ENCODE assay signal across 23 cellular contexts in genomic region chr2:85665264-85665937, GRCh38. TPM values are rescaled to one million over a fixed set of nuclear protein-coding genes. Genes with fewer than 3 reads are reported as not detected.
DNase-seq lines count a peak whose midpoint lies in the region; ATAC-seq and TF ChIP-seq lines count a peak whose summit lies in the region.
"Had no signal": no experiment of that assay in that cellular context is flagged by ENCODE, and none has a peak within 500 bp of the region (broad histone marks: within the 10 kb centered on the region; RNA-seq: fewer than 3 reads in every experiment).

No MANE protein-coding gene starts in this region.

- no peak overlapping the region for H3K9ac ChIP-seq in endodermal cell (ENCODE audit: extremely low read depth, low read length, poor library complexity, severe bottlenecking)
- H3K9ac ChIP-seq: GM23248 had no signal

- POLR2A ChIA-PET in activated naive CD8-positive, alpha-beta T cell treated with anti-CD3 and anti-CD28 coated beads, Interleukin-2, amount 10 ng/mL, durations not matched to agents 7 days and 5 days (lab: Charles Lee): no interaction called here

- TF ChIP-seq EP300 in upper lobe of left lung (IDR thresholded peaks at IDR 0.05): no peak

- H3K27me3 Mint-ChIP-seq in activated naive CD8-positive, alpha-beta T cell treated with anti-CD3 and anti-CD28 coated beads, Interleukin-2, amount 10 ng/mL, durations not matched to agents 7 days and 5 days: peaks cover under 1% of the 10 kb centered on the region
- H3K27me3 Mint-ChIP-seq in activated naive CD8-positive, alpha-beta T cell treated with anti-CD3 and anti-CD28 coated beads for 36 hours: no peaks in the 10 kb centered on the region
- H3K27me3 Mint-ChIP-seq in endodermal cell (ENCODE audit: insufficient read depth): no peaks in the 10 kb centered on the region
- H3K27me3 Mint-ChIP-seq in nephron progenitor cell (ENCODE audit: low read depth, poor library complexity): no peaks in the 10 kb centered on the region

- peak in 3 of 4 donors; percentile 24 to 49 (median 29) for TF ChIP-seq POLR2A in upper lobe of left lung (IDR thresholded peaks at IDR 0.05)
- no peak for TF ChIP-seq POLR2A in body of pancreas (IDR thresholded peaks at IDR 0.05)

- H3K4me1 ChIP-seq in endodermal cell (ENCODE audit: control insufficient read depth, insufficient read depth, low read length) (peaks cover 7% of the 10 kb centered on the region), upper lobe of left lung (peaks cover 28 to 42% (median 38%) of the 10 kb centered on the region in 4 donors), body of pancreas (no peaks in the 10 kb centered on the region)

- DNase-seq in activated naive CD8-positive, alpha-beta T cell treated with anti-CD3 and anti-CD28 coated beads, Interleukin-2, amount 10 ng/mL, durations not matched to agents 7 days and 5 days: no peak
- no peak for DNase-seq in activated naive CD8-positive, alpha-beta T cell treated with anti-CD3 and anti-CD28 coated beads for 36 hours
- no peak for DNase-seq in endodermal cell
- DNase-seq in nephron progenitor cell: no peak
- DNase-seq in upper lobe of left lung: no peak
- no peak for DNase-seq in ureter (ENCODE audit: low spot score)
- DNase-seq in body of pancreas: no peak
- DNase-seq: 8988T; AML-193; C1 segment of cervical spinal cord; CD8-positive, alpha-beta T cell; GM23248; Kasumi-1; NCI-H1417; NCI-H1694 treated with DMSO at 0.1 percent for 48 hours; NCI-H2081 treated with DMSO at 0.1 percent for 48 hours; NCI-H2171 treated with DMSO at 0.1 percent for 48 hours; NCI-H524 treated with DMSO at 0.1 percent for 48 hours; OCI-M1 had no signal

- no peak overlapping the region for H3K4me3 Mint-ChIP-seq in activated naive CD8-positive, alpha-beta T cell treated with anti-CD3 and anti-CD28 coated beads, Interleukin-2, amount 10 ng/mL, durations not matched to agents 7 days and 5 days
- H3K4me3 Mint-ChIP-seq in activated naive CD8-positive, alpha-beta T cell treated with anti-CD3 and anti-CD28 coated beads for 36 hours: no peak overlapping the region
- H3K4me3 Mint-ChIP-seq in endodermal cell (no peak overlapping the region), nephron progenitor cell (no peak overlapping the region)
- H3K4me3 Mint-ChIP-seq: CD8-positive, alpha-beta T cell had no signal

- no peak overlapping the region for H3K4me3 ChIP-seq in endodermal cell (ENCODE audit: low read length)
- peak overlapping the region in 3 of 4 donors; percentile 50 to 53 (median 53) for H3K4me3 ChIP-seq in upper lobe of left lung
- H3K4me3 ChIP-seq in body of pancreas: no peak overlapping the region
- H3K4me3 ChIP-seq: GM23248 had no signal

- no peaks in the 10 kb centered on the region for H3K9me3 Mint-ChIP-seq in activated naive CD8-positive, alpha-beta T cell treated with anti-CD3 and anti-CD28 coated beads, Interleukin-2, amount 10 ng/mL, durations not matched to agents 7 days and 5 days
- H3K9me3 Mint-ChIP-seq in activated naive CD8-positive, alpha-beta T cell treated with anti-CD3 and anti-CD28 coated beads for 36 hours: no peaks in the 10 kb centered on the region
- no peaks in the 10 kb centered on the region for H3K9me3 Mint-ChIP-seq in endodermal cell
- no peaks in the 10 kb centered on the region for H3K9me3 Mint-ChIP-seq in nephron progenitor cell
- H3K9me3 Mint-ChIP-seq: CD8-positive, alpha-beta T cell had no signal

- H3K27ac ChIP-seq in endodermal cell (ENCODE audit: low read depth, low read length) (no peak overlapping the region), upper lobe of left lung (peak overlapping the region; percentile 86 to 97 (median 92)), body of pancreas (no peak overlapping the region)
- H3K27ac ChIP-seq: GM23248 had no signal

- TF ChIP-seq CTCF in endodermal cell (conservative IDR thresholded peaks at IDR 0.05) (no peak), nephron progenitor cell (IDR thresholded peaks at IDR 0.05) (no peak), upper lobe of left lung (IDR thresholded peaks at IDR 0.05) (no peak), body of pancreas (IDR thresholded peaks at IDR 0.05) (no peak)

- peak overlapping the region; percentile 13 for H3K27ac Mint-ChIP-seq in activated naive CD8-positive, alpha-beta T cell treated with anti-CD3 and anti-CD28 coated beads, Interleukin-2, amount 10 ng/mL, durations not matched to agents 7 days and 5 days
- no peak overlapping the region for H3K27ac Mint-ChIP-seq in activated naive CD8-positive, alpha-beta T cell treated with anti-CD3 and anti-CD28 coated beads for 36 hours
- H3K27ac Mint-ChIP-seq in endodermal cell: peak overlapping the region; percentile 2
- H3K27ac Mint-ChIP-seq in nephron progenitor cell: peak overlapping the region; percentile 82
- H3K27ac Mint-ChIP-seq: CD8-positive, alpha-beta T cell had no signal

- intact Hi-C loops in body of pancreas (cut with DNase I): loop anchor here (10.0 kb wide), 1 partner anchor 431 kb away; no protein-coding TSS in a partner anchor

- H3K27me3 ChIP-seq in endodermal cell (ENCODE audit: control insufficient read depth, insufficient read depth, low read length, poor library complexity, severe bottlenecking) (no peaks in the 10 kb centered on the region), upper lobe of left lung (no peaks in the 10 kb centered on the region), body of pancreas (no peaks in the 10 kb centered on the region)

- ATAC-seq in activated naive CD8-positive, alpha-beta T cell treated with anti-CD3 and anti-CD28 coated beads, Interleukin-2, amount 10 ng/mL, durations not matched to agents 7 days and 5 days (ENCODE audit: low read depth): no peak
- ATAC-seq in upper lobe of left lung (ENCODE audit: low FRiP score in 2 of 2) (no peak), GM18868 (IDR thresholded peaks at IDR 0.05; ENCODE audit: unreplicated experiment) (no peak), body of pancreas (no peak)
- ATAC-seq: CD8-positive, alpha-beta T cell; Right ventricle myocardium inferior had no signal

- H3K9me3 ChIP-seq in endodermal cell (ENCODE audit: control insufficient read depth, low read length) (no peaks in the 10 kb centered on the region), upper lobe of left lung (no peaks in the 10 kb centered on the region), body of pancreas (no peaks in the 10 kb centered on the region)

- no peaks in the 10 kb centered on the region for H3K4me1 Mint-ChIP-seq in activated naive CD8-positive, alpha-beta T cell treated with anti-CD3 and anti-CD28 coated beads, Interleukin-2, amount 10 ng/mL, durations not matched to agents 7 days and 5 days
- no peaks in the 10 kb centered on the region for H3K4me1 Mint-ChIP-seq in activated naive CD8-positive, alpha-beta T cell treated with anti-CD3 and anti-CD28 coated beads for 36 hours
- peaks cover 6% of the 10 kb centered on the region for H3K4me1 Mint-ChIP-seq in endodermal cell
- peaks cover 8% of the 10 kb centered on the region for H3K4me1 Mint-ChIP-seq in nephron progenitor cell

- 91% methylated on average over 5 to 11 of the region's 11 CpGs for whole genome bisulfite sequencing in endodermal cell (ENCODE audit: insufficient coverage in 1 of 2, insufficient read length in 1 of 2), 2 experiments
- 63% methylated on average over 8 to 11 of the region's 11 CpGs for WGBS in upper lobe of left lung, 2 donors
- 81 to 82% methylated on average over 4 to 11 of the region's 11 CpGs for WGBS in body of pancreas, 2 donors

- no peaks in the 10 kb centered on the region for H3K36me3 ChIP-seq in endodermal cell (ENCODE audit: control insufficient read depth, insufficient read depth, low read length)
- H3K36me3 ChIP-seq in upper lobe of left lung: peaks cover 6 to 23% (median 13%) of the 10 kb centered on the region in 4 donors
- no peaks in the 10 kb centered on the region for H3K36me3 ChIP-seq in body of pancreas (replicated peaks in 1 of 2; ENCODE audit: insufficient read depth in 1 of 2, low read depth in 2 of 2)

- H3K36me3 Mint-ChIP-seq in activated naive CD8-positive, alpha-beta T cell treated with anti-CD3 and anti-CD28 coated beads, Interleukin-2, amount 10 ng/mL, durations not matched to agents 7 days and 5 days: no peaks in the 10 kb centered on the region
- no peaks in the 10 kb centered on the region for H3K36me3 Mint-ChIP-seq in activated naive CD8-positive, alpha-beta T cell treated with anti-CD3 and anti-CD28 coated beads for 36 hours
- no peaks in the 10 kb centered on the region for H3K36me3 Mint-ChIP-seq in endodermal cell (ENCODE audit: low read depth)
- no peaks in the 10 kb centered on the region for H3K36me3 Mint-ChIP-seq in nephron progenitor cell (ENCODE audit: low read depth)
- H3K36me3 Mint-ChIP-seq: CD8-positive, alpha-beta T cell had no signal

RNA-seq across cellular contexts. Expression of gene SFTPB, which starts 2.6 kb away (rescaled TPM):
- not detected for total RNA-seq in activated naive CD8-positive, alpha-beta T cell treated with anti-CD3 and anti-CD28 coated beads, Interleukin-2, amount 10 ng/mL, durations not matched to agents 7 days and 5 days
- total RNA-seq in activated naive CD8-positive, alpha-beta T cell treated with anti-CD3 and anti-CD28 coated beads for 36 hours: not detected
- total RNA-seq in endodermal cell (not detected), upper lobe of left lung (over 10,000 TPM; 10,501 to 67,270 (median 33,394) TPM), ureter (1.7 TPM), body of pancreas (not detected)
- polyA plus RNA-seq in endodermal cell (2013, experiment 1 of 2): not detected
- not detected for polyA plus RNA-seq in endodermal cell (2013, experiment 2 of 2)
- total RNA-seq: CD8-positive, alpha-beta T cell; G401; GM23248 had no signal
- polyA plus RNA-seq: GM23248 had no signal

RNA-seq across cellular contexts. Expression of gene GNLY, which starts 28.8 kb away (rescaled TPM):
- total RNA-seq in activated naive CD8-positive, alpha-beta T cell treated with anti-CD3 and anti-CD28 coated beads, Interleukin-2, amount 10 ng/mL, durations not matched to agents 7 days and 5 days: 10 to 100 TPM; 22.0 to 27.5 TPM
- total RNA-seq in activated naive CD8-positive, alpha-beta T cell treated with anti-CD3 and anti-CD28 coated beads for 36 hours: 1 to 10 TPM; 1.5 to 2.1 TPM
- total RNA-seq in endodermal cell (not detected), upper lobe of left lung (10 to 100 TPM; 12.2 to 24.7 (median 21.0) TPM), ureter (1.9 TPM), body of pancreas (1 to 10 TPM in 1 of 2 donors, not detected in 1; 5.6 TPM)
- polyA plus RNA-seq in endodermal cell (2013, experiment 1 of 2): 0.39 TPM
- polyA plus RNA-seq in endodermal cell (2013, experiment 2 of 2): 0.66 TPM
- total RNA-seq: G401, GM23248, MCF 10A had no signal
- polyA plus RNA-seq: GM23248 had no signal

RNA-seq across cellular contexts. Expression of gene USP39, which starts 49.4 kb away (rescaled TPM):
- total RNA-seq in activated naive CD8-positive, alpha-beta T cell treated with anti-CD3 and anti-CD28 coated beads, Interleukin-2, amount 10 ng/mL, durations not matched to agents 7 days and 5 days: 10 to 100 TPM; 72.8 to 75.2 TPM
- 100 to 1,000 TPM in 1 of 2 experiments, 10 to 100 TPM in 1; 97.9 to 109 TPM for total RNA-seq in activated naive CD8-positive, alpha-beta T cell treated with anti-CD3 and anti-CD28 coated beads for 36 hours
- total RNA-seq in endodermal cell (100 to 1,000 TPM in 1 of 2 donors, 10 to 100 TPM in 1; 75.7 to 102 TPM), upper lobe of left lung (100 to 1,000 TPM in 1 of 6 donors, 10 to 100 TPM in 5; 36.8 to 176 (median 67.3) TPM), ureter (45.1 TPM), body of pancreas (100 to 1,000 TPM in 1 of 2 donors, 10 to 100 TPM in 1; 21.3 to 142 TPM)
- 87.8 TPM for polyA plus RNA-seq in endodermal cell (2013, experiment 1 of 2)
- 81.6 TPM for polyA plus RNA-seq in endodermal cell (2013, experiment 2 of 2)

RNA-seq across cellular contexts. Expression of gene C2orf68, which starts 53.5 kb away (rescaled TPM):
- total RNA-seq in activated naive CD8-positive, alpha-beta T cell treated with anti-CD3 and anti-CD28 coated beads, Interleukin-2, amount 10 ng/mL, durations not matched to agents 7 days and 5 days: 10 to 100 TPM; 54.7 to 61.2 TPM
- 10 to 100 TPM; 23.1 to 25.0 TPM for total RNA-seq in activated naive CD8-positive, alpha-beta T cell treated with anti-CD3 and anti-CD28 coated beads for 36 hours
- total RNA-seq in endodermal cell (10 to 100 TPM; 63.2 to 66.5 TPM), upper lobe of left lung (10 to 100 TPM; 24.6 to 46.1 (median 34.0) TPM), ureter (43.1 TPM), body of pancreas (10 to 100 TPM in 1 of 2 donors, 1 to 10 TPM in 1; 9.9 to 14.5 TPM)
- 73.1 TPM for polyA plus RNA-seq in endodermal cell (2013, experiment 1 of 2)
- 61.4 TPM for polyA plus RNA-seq in endodermal cell (2013, experiment 2 of 2)

Comparison
In these comparisons a context has a peak if more than half of its experiments do, and no peak if none do; other contexts are left out.
1. H3K27ac ChIP-seq: peak in upper lobe of left lung (4 of 4); none in endodermal cell (single experiment) and body of pancreas (0 of 4).
2. H3K4me3 ChIP-seq: peak in upper lobe of left lung (3 of 4); none in endodermal cell (single experiment) and body of pancreas (0 of 2).
3. POLR2A ChIP-seq: peak in upper lobe of left lung (3 of 4); none in body of pancreas (0 of 3).
4. RNA of gene SFTPB, which starts 2.6 kb away (total RNA-seq): 10,501 to 67,270 TPM in upper lobe of left lung; 1.7 TPM in ureter (single experiment), not detected in activated naive CD8-positive, alpha-beta T cell treated with anti-CD3 and anti-CD28 coated beads, Interleukin-2, amount 10 ng/mL, durations not matched to agents 7 days and 5 days, not detected in activated naive CD8-positive, alpha-beta T cell treated with anti-CD3 and anti-CD28 coated beads for 36 hours, not detected in endodermal cell and not detected in body of pancreas; every median in the first group is over 1,000 times any median in the second.